Comparison of ENCODE assay signal across 1 cellular context in the genomic region with DNA sequence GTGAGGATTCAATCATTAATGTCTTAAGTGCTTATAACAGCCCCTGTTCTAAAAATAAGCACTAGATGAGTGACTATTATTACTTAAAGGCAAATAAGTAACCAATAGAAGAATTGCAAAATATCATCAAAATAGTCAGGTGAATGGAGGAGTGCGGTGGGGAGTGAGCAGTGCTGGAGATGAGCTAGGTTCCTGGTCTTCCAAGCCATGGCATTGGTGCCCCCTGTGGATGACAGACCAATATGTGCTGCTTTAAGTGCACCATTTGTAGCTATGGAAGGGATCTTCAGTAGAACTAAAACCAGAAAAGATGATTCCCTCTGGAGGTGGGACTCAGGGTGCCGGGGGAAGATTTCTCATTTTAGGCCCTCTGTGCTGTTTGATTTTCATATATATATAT.
TF ChIP-seq lines count a peak whose summit lies in the region.

No MANE protein-coding gene starts in this region.

TF ChIP-seq in HepG2, 621 proteins besides CTCF, POLR2A, EP300 and RAD21 (continued from another document and continues in another):
- TF ChIP-seq ZFP90 (CRISPR knock-in tag; IDR thresholded peaks at IDR 0.05; ENCODE audit: borderline replicate concordance): no peak
- TF ChIP-seq, protein P1, sequence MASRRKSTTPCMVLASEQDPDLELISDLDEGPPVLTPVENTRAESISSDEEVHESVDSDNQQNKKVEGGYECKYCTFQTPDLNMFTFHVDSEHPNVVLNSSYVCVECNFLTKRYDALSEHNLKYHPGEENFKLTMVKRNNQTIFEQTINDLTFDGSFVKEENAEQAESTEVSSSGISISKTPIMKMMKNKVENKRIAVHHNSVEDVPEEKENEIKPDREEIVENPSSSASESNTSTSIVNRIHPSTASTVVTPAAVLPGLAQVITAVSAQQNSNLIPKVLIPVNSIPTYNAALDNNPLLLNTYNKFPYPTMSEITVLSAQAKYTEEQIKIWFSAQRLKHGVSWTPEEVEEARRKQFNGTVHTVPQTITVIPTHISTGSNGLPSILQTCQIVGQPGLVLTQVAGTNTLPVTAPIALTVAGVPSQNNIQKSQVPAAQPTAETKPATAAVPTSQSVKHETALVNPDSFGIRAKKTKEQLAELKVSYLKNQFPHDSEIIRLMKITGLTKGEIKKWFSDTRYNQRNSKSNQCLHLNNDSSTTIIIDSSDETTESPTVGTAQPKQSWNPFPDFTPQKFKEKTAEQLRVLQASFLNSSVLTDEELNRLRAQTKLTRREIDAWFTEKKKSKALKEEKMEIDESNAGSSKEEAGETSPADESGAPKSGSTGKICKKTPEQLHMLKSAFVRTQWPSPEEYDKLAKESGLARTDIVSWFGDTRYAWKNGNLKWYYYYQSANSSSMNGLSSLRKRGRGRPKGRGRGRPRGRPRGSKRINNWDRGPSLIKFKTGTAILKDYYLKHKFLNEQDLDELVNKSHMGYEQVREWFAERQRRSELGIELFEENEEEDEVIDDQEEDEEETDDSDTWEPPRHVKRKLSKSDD (CRISPR knock-in tag; IDR thresholded peaks at IDR 0.05; ENCODE audit: low read depth): no peak
- no peak for TF ChIP-seq PCBP2 (optimal IDR thresholded peaks at IDR 0.05; ENCODE audit: low read depth, low read length, poor library complexity, severe bottlenecking)
- TF ChIP-seq ELF3 (CRISPR knock-in tag; IDR thresholded peaks at IDR 0.05): peak; percentile 59
- peak; percentile 42; the same call in 1 of the 2 replicates for TF ChIP-seq CEBPG (CRISPR knock-in tag; IDR thresholded peaks at IDR 0.05)
- TF ChIP-seq SOX13 (IDR thresholded peaks at IDR 0.05): no peak
- TF ChIP-seq SOX13 (CRISPR knock-in tag; conservative IDR thresholded peaks at IDR 0.05 in 1 of 2, IDR thresholded peaks at IDR 0.05 in 1 of 2): peak in 1 of 2 experiments; percentile 33; a peak in 1 of 4 replicates
- TF ChIP-seq SPEN (CRISPR knock-in tag; IDR thresholded peaks at IDR 0.05; ENCODE audit: low read depth): no peak
- TF ChIP-seq FOSL2 (CRISPR knock-in tag; IDR thresholded peaks at IDR 0.05): peak; percentile 42; the same call in 1 of the 2 replicates
- TF ChIP-seq SNRNP70 (IDR thresholded peaks at IDR 0.05; ENCODE audit: low read depth, low read length): no peak
- TF ChIP-seq IRF2 (CRISPR knock-in tag; IDR thresholded peaks at IDR 0.05): peak; percentile 44; the same call in 1 of the 2 replicates
- TF ChIP-seq ZNF225 (CRISPR knock-in tag; IDR thresholded peaks at IDR 0.05): no peak
- no peak for TF ChIP-seq PPARG (CRISPR knock-in tag; conservative IDR thresholded peaks at IDR 0.05)
- no peak for TF ChIP-seq CENPX (CRISPR knock-in tag; IDR thresholded peaks at IDR 0.05)
- TF ChIP-seq DNMT1 (CRISPR knock-in tag; IDR thresholded peaks at IDR 0.05): no peak
- TF ChIP-seq DRAP1 (CRISPR knock-in tag; IDR thresholded peaks at IDR 0.05): no peak
- no peak for TF ChIP-seq ZNF235 (CRISPR knock-in tag; IDR thresholded peaks at IDR 0.05; ENCODE audit: borderline replicate concordance)
- TF ChIP-seq, protein P2, sequence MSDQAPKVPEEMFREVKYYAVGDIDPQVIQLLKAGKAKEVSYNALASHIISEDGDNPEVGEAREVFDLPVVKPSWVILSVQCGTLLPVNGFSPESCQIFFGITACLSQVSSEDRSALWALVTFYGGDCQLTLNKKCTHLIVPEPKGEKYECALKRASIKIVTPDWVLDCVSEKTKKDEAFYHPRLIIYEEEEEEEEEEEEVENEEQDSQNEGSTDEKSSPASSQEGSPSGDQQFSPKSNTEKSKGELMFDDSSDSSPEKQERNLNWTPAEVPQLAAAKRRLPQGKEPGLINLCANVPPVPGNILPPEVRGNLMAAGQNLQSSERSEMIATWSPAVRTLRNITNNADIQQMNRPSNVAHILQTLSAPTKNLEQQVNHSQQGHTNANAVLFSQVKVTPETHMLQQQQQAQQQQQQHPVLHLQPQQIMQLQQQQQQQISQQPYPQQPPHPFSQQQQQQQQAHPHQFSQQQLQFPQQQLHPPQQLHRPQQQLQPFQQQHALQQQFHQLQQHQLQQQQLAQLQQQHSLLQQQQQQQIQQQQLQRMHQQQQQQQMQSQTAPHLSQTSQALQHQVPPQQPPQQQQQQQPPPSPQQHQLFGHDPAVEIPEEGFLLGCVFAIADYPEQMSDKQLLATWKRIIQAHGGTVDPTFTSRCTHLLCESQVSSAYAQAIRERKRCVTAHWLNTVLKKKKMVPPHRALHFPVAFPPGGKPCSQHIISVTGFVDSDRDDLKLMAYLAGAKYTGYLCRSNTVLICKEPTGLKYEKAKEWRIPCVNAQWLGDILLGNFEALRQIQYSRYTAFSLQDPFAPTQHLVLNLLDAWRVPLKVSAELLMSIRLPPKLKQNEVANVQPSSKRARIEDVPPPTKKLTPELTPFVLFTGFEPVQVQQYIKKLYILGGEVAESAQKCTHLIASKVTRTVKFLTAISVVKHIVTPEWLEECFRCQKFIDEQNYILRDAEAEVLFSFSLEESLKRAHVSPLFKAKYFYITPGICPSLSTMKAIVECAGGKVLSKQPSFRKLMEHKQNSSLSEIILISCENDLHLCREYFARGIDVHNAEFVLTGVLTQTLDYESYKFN (CRISPR knock-in tag; conservative IDR thresholded peaks at IDR 0.05): no peak
- TF ChIP-seq, protein P3, sequence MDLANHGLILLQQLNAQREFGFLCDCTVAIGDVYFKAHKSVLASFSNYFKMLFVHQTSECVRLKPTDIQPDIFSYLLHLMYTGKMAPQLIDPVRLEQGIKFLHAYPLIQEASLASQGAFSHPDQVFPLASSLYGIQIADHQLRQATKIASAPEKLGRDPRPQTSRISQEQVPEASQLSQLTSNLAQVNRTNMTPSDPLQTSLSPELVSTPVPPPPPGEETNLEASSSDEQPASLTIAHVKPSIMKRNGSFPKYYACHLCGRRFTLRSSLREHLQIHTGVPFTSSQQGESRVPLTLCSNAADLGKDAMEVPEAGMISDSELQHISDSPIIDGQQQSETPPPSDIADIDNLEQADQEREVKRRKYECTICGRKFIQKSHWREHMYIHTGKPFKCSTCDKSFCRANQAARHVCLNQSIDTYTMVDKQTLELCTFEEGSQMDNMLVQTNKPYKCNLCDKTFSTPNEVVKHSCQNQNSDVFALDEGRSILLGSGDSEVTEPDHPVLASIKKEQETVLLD (CRISPR knock-in tag; IDR thresholded peaks at IDR 0.05; ENCODE audit: low read depth): no peak
- no peak for TF ChIP-seq UBTF (CRISPR knock-in tag; IDR thresholded peaks at IDR 0.05)
- TF ChIP-seq, protein P4, sequence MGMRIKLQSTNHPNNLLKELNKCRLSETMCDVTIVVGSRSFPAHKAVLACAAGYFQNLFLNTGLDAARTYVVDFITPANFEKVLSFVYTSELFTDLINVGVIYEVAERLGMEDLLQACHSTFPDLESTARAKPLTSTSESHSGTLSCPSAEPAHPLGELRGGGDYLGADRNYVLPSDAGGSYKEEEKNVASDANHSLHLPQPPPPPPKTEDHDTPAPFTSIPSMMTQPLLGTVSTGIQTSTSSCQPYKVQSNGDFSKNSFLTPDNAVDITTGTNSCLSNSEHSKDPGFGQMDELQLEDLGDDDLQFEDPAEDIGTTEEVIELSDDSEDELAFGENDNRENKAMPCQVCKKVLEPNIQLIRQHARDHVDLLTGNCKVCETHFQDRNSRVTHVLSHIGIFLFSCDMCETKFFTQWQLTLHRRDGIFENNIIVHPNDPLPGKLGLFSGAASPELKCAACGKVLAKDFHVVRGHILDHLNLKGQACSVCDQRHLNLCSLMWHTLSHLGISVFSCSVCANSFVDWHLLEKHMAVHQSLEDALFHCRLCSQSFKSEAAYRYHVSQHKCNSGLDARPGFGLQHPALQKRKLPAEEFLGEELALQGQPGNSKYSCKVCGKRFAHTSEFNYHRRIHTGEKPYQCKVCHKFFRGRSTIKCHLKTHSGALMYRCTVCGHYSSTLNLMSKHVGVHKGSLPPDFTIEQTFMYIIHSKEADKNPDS (CRISPR knock-in tag; IDR thresholded peaks at IDR 0.05): no peak
- TF ChIP-seq SRF (IDR thresholded peaks at IDR 0.05; ENCODE audit: low read depth, low read length): no peak
- TF ChIP-seq PHF21A (CRISPR knock-in tag; IDR thresholded peaks at IDR 0.05): no peak
- no peak for TF ChIP-seq SIN3A (IDR thresholded peaks at IDR 0.05; ENCODE audit: borderline replicate concordance, low read depth, low read length)
- TF ChIP-seq AFF4 (CRISPR knock-in tag; IDR thresholded peaks at IDR 0.05): no peak
- TF ChIP-seq E2F1 (CRISPR knock-in tag; IDR thresholded peaks at IDR 0.05): no peak
- no peak for TF ChIP-seq ZBTB33 (CRISPR knock-in tag; IDR thresholded peaks at IDR 0.05)
- no peak for TF ChIP-seq JARID2 (CRISPR knock-in tag; IDR thresholded peaks at IDR 0.05; ENCODE audit: insufficient replicate concordance)
- no peak for TF ChIP-seq TBX3 (IDR thresholded peaks at IDR 0.05; ENCODE audit: borderline replicate concordance)
- TF ChIP-seq EZH2 (conservative IDR thresholded peaks at IDR 0.05; ENCODE audit: low read depth, low read length): no peak
- TF ChIP-seq SMC3 (IDR thresholded peaks at IDR 0.05; ENCODE audit: low read length): peak; percentile 92
- no peak for TF ChIP-seq ZFP36L1 (CRISPR knock-in tag; IDR thresholded peaks at IDR 0.05)
- TF ChIP-seq ZNF17 (CRISPR knock-in tag; IDR thresholded peaks at IDR 0.05): no peak
- TF ChIP-seq ZNF205 (CRISPR knock-in tag; IDR thresholded peaks at IDR 0.05): no peak
- TF ChIP-seq ZBTB26 (CRISPR knock-in tag; IDR thresholded peaks at IDR 0.05; ENCODE audit: borderline replicate concordance): no peak
- no peak for TF ChIP-seq ZBTB21 (CRISPR knock-in tag; IDR thresholded peaks at IDR 0.05)
- TF ChIP-seq ZNF563 (CRISPR knock-in tag; IDR thresholded peaks at IDR 0.05): no peak
